Comparison of ENCODE assay signal across 8 cellular contexts in the genomic region with DNA sequence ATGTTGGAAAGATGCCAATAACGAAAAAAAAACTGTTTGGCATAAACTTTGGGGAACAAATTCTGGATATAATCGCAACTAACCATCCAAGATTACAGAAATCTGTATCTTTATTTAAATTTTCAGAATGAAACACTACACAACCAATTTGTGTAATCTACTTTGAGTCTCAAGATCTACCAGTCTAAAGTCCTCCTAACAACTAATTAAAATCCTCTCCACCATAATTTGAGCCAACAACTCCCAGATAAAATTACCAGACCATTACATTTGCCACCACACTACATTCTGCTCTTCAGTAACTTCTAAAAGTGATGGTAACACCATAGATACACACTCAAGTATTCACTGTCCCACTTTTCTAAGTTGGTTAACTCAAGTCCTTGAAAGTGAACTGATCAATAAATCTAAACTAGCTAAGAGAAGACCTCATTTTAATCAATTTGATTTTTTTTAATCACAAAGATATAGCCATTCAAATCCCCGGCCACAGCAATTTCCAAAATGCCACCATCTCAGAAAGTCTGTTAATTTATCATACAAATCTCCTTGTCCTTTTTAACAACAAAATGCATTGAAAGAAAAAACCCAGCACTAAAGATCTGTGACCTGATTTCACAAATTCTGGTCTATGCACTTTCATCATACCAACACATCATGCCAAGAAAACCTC. TPM values are rescaled to one million over a fixed set of nuclear protein-coding genes. Genes with fewer than 3 reads are reported as not detected.
A peak's percentile ranks its signal among the peaks of the same experiment; 100 is the strongest.
DNase-seq lines count a peak whose midpoint lies in the region; ATAC-seq and TF ChIP-seq lines count a peak whose summit lies in the region.

No MANE protein-coding gene starts in this region.

- peaks cover 42 to 56% (median 46%) of the 10 kb centered on the region in 3 donors for H3K4me1 Mint-ChIP-seq in T-cell

- TF ChIP-seq CTCF in GM12865 (IDR thresholded peaks at IDR 0.05; ENCODE audit: insufficient read depth, low read depth, low read length, missing control alignments) (no peak), fibroblast of villous mesenchyme (IDR thresholded peaks at IDR 0.05; ENCODE audit: insufficient read depth, low read depth, low read length) (no peak)

- H3K27me3 ChIP-seq in skeletal muscle satellite cell (ENCODE audit: control insufficient read depth, insufficient read depth, low read length): no peaks in the 10 kb centered on the region

- H3K9ac ChIP-seq in skeletal muscle satellite cell (ENCODE audit: low read depth, low read length): peak overlapping the region; percentile 87

- H3K4me2 ChIP-seq in skeletal muscle satellite cell (ENCODE audit: low read length): peak overlapping the region; percentile 79

- CTCF ChIA-PET in T-cell (lab: Charles Lee): interaction anchor here (0.6 to 1.6 kb wide), 4 partner anchors 14 to 247 kb away, joined by 3 to 4 read pairs (median 4); no protein-coding TSS in a partner anchor

- DNase-seq in GM12865 (ENCODE audit: low read depth): no peak
- no peak for DNase-seq in T-cell
- peak; percentile 75 for DNase-seq in fibroblast of villous mesenchyme (ENCODE audit: low read depth)
- no peak for DNase-seq in stimulated activated CD4-positive, alpha-beta T cell treated with anti-CD3 and anti-CD28 coated beads, Interleukin-2, amount 100 ng/mL, for 48 hours
- DNase-seq in amniotic stem cell (lab: John Stamatoyannopoulos, UW): no peak

- no peaks in the 10 kb centered on the region for H3K9me3 ChIP-seq in skeletal muscle satellite cell (replicated peaks; ENCODE audit: low read length)

- H3K36me3 ChIP-seq in skeletal muscle satellite cell (ENCODE audit: insufficient read depth, low read length): no peaks in the 10 kb centered on the region

- ATAC-seq in T-cell (replicated peaks in 1 of 4) (no peak), GM21786 (IDR thresholded peaks at IDR 0.05; ENCODE audit: unreplicated experiment) (no peak), HG02763 (IDR thresholded peaks at IDR 0.05; ENCODE audit: unreplicated experiment) (no peak)

- no peaks in the 10 kb centered on the region for H3K36me3 Mint-ChIP-seq in T-cell

- H3K27ac Mint-ChIP-seq in T-cell: peak overlapping the region; percentile 77 to 92

- peaks cover 25% of the 10 kb centered on the region for H3K4me1 ChIP-seq in skeletal muscle satellite cell (ENCODE audit: control insufficient read depth, insufficient read depth, low read length)

- no peaks in the 10 kb centered on the region for H3K27me3 Mint-ChIP-seq in T-cell

- H3K9me3 Mint-ChIP-seq in T-cell: no peaks in the 10 kb centered on the region

- POLR2A ChIA-PET in T-cell (lab: Charles Lee): interaction anchor here in 1 of 2 donors (1.0 to 1.5 kb wide), 2 partner anchors 17 to 230 kb away, joined by 3 to 5 read pairs; no protein-coding TSS in a partner anchor

- peak overlapping the region; percentile 71 for H3K4me3 ChIP-seq in GM12865 (ENCODE audit: low read depth, low read length)
- H3K4me3 ChIP-seq in fibroblast of villous mesenchyme (ENCODE audit: low read depth, low read length): peak overlapping the region; percentile 67
- H3K4me3 ChIP-seq in skeletal muscle satellite cell (ENCODE audit: low read length): peak overlapping the region; percentile 80

- peak overlapping the region; percentile 90 to 95 (median 92) for H3K4me3 Mint-ChIP-seq in T-cell

RNA-seq across cellular contexts. Expression of a gene that starts 1.9 kb away (rescaled TPM):
- total RNA-seq in T-cell (10 to 100 TPM; 13.8 to 41.1 (median 15.0) TPM), fibroblast of villous mesenchyme (28.9 and 39.3 TPM in 2 replicates)
- total RNA-seq in skeletal muscle satellite cell (2012; rRNA removed): 17.0 and 18.3 TPM in 2 replicates
